In genomic region chr21:26795866-26796329, GRCh38 we compare ENCODE assay signal across 9 cellular contexts. TPM values are rescaled to one million over a fixed set of nuclear protein-coding genes. Genes with fewer than 3 reads are reported as not detected.
DNase-seq lines count a peak whose midpoint lies in the region; ATAC-seq and TF ChIP-seq lines count a peak whose summit lies in the region.
"Had no signal": no experiment of that assay in that cellular context is flagged by ENCODE, and none has a peak within 500 bp of the region (broad histone marks: within the 10 kb centered on the region; RNA-seq: fewer than 3 reads in every experiment).

No MANE protein-coding gene starts in this region.

- H3K9ac ChIP-seq in skeletal muscle satellite cell (ENCODE audit: low read depth, low read length), result peak overlapping the region; percentile 56

- peak overlapping the region; percentile 68 for H3K27ac ChIP-seq in HEK293 (ENCODE audit: extremely low read depth, low read depth, low read length)

- H3K4me3 ChIP-seq in HEK293 (ENCODE audit: low read depth, low read length), result no peak overlapping the region
- no peak overlapping the region for H3K4me3 ChIP-seq in skeletal muscle satellite cell (ENCODE audit: low read length)

- peaks cover 24% of the 10 kb centered on the region for H3K4me1 ChIP-seq in HEK293 (ENCODE audit: control insufficient read depth, insufficient read depth, low read length)
- H3K4me1 ChIP-seq in skeletal muscle satellite cell (ENCODE audit: control insufficient read depth, insufficient read depth, low read length), result peaks cover 29% of the 10 kb centered on the region

- H3K27me3 ChIP-seq in skeletal muscle satellite cell (ENCODE audit: control insufficient read depth, insufficient read depth, low read length), result peaks cover 2% of the 10 kb centered on the region

- no peaks in the 10 kb centered on the region for H3K36me3 ChIP-seq in HEK293 (ENCODE audit: control insufficient read depth in 2 of 2, insufficient read depth in 1 of 2, low read length in 2 of 2)
- no peaks in the 10 kb centered on the region for H3K36me3 ChIP-seq in skeletal muscle satellite cell (ENCODE audit: insufficient read depth, low read length)

- H3K4me2 ChIP-seq in skeletal muscle satellite cell (ENCODE audit: low read length), result peak overlapping the region; percentile 57

- no peak for TF ChIP-seq CTCF in HEK293 (tag by site-specific recombination; IDR thresholded peaks at IDR 0.05)

- H3K9me3 ChIP-seq in HEK293 (ENCODE audit: control insufficient read depth, insufficient read depth, low read depth, low read length) (no peaks in the 10 kb centered on the region), skeletal muscle satellite cell (replicated peaks; ENCODE audit: low read length) (no peaks in the 10 kb centered on the region)

- ATAC-seq in GM21367 (IDR thresholded peaks at IDR 0.05; ENCODE audit: unreplicated experiment) (no peak), HG03039 (IDR thresholded peaks at IDR 0.05; ENCODE audit: unreplicated experiment) (no peak), GM18867 (IDR thresholded peaks at IDR 0.05; ENCODE audit: unreplicated experiment) (no peak), GM19324 (IDR thresholded peaks at IDR 0.05; ENCODE audit: low FRiP score, unreplicated experiment) (no peak)

- DNase-seq in amniotic epithelial cell (ENCODE audit: low read depth) (peak; percentile 98), hippocampal formation (lab: John Stamatoyannopoulos, UW) (peak; percentile 41 to 69)
- DNase-seq: SIG-M5 had no signal

- POLR2A ChIA-PET in HEK293 (lab: Yijun Ruan, JAX), result interaction anchor here (4.1 kb wide), 1 partner anchor 49 kb away, joined by 23 read pairs; the partner anchor contains the start of gene ADAMTS1

- CTCF ChIA-PET in HEK293 (lab: Yijun Ruan, JAX), result interaction anchor here (1.2 kb wide), 1 partner anchor 20 kb away, joined by 7 read pairs; no protein-coding TSS in a partner anchor

TF ChIP-seq in HEK293, 187 proteins besides CTCF, POLR2A, EP300 and RAD21 (continues in another document):
- peak; percentile 83; the same call in 1 of the 2 replicates for TF ChIP-seq TSHZ1 (tag by site-specific recombination; IDR thresholded peaks at IDR 0.05; ENCODE audit: borderline replicate concordance)
- peak; percentile 61; the same call in 1 of the 2 replicates for TF ChIP-seq SCRT2 (tag by site-specific recombination; IDR thresholded peaks at IDR 0.05)
- TF ChIP-seq ZNF132 (tag by site-specific recombination; IDR thresholded peaks at IDR 0.05; ENCODE audit: borderline replicate concordance), result no peak
- TF ChIP-seq ZNF274 (IDR thresholded peaks at IDR 0.05; ENCODE audit: low read length), result no peak
- no peak for TF ChIP-seq ZNF274 (tag by site-specific recombination; IDR thresholded peaks at IDR 0.05; ENCODE audit: borderline replicate concordance)
- TF ChIP-seq ZNF548 (tag by site-specific recombination; IDR thresholded peaks at IDR 0.05), result no peak
- no peak for TF ChIP-seq ZNF354C (tag by site-specific recombination; IDR thresholded peaks at IDR 0.05; ENCODE audit: borderline replicate concordance, low read depth)
- 0 out of 2 replicates have a peak, but pooled peaks have one; percentile 40 for TF ChIP-seq KLF17 (tag by site-specific recombination; IDR thresholded peaks at IDR 0.05)
- TF ChIP-seq SP2 (tag by site-specific recombination; IDR thresholded peaks at IDR 0.05), result no peak
- peak; percentile 99 for TF ChIP-seq ZNF629 (tag by site-specific recombination; IDR thresholded peaks at IDR 0.05)
- no peak for TF ChIP-seq ZNF140 (tag by site-specific recombination; IDR thresholded peaks at IDR 0.05)
- no peak for TF ChIP-seq ZBTB26 (tag by site-specific recombination; optimal IDR thresholded peaks at IDR 0.05)
- TF ChIP-seq PATZ1 (tag by site-specific recombination; IDR thresholded peaks at IDR 0.05), result peak; percentile 79
- TF ChIP-seq ZNF521 (tag by site-specific recombination; IDR thresholded peaks at IDR 0.05), result no peak
- TF ChIP-seq PRDM4 (tag by site-specific recombination; IDR thresholded peaks at IDR 0.05), result peak; percentile 67
- no peak for TF ChIP-seq KLF16 (tag by site-specific recombination; IDR thresholded peaks at IDR 0.05)
- TF ChIP-seq ZNF324 (tag by site-specific recombination; IDR thresholded peaks at IDR 0.05), result peak; percentile 74; the same call in 1 of the 2 replicates
- TF ChIP-seq ZBTB17 (tag by site-specific recombination; IDR thresholded peaks at IDR 0.05), result 0 out of 2 replicates have a peak, but pooled peaks have one; percentile 36
- TF ChIP-seq ZNF837 (tag by site-specific recombination; IDR thresholded peaks at IDR 0.05), result no peak
- peak; percentile 75; the same call in 1 of the 2 replicates for TF ChIP-seq ZXDB (tag by site-specific recombination; IDR thresholded peaks at IDR 0.05)
- TF ChIP-seq ZNF266 (tag by site-specific recombination; IDR thresholded peaks at IDR 0.05; ENCODE audit: low read depth), result no peak

RNA-seq across cellular contexts. Expression of gene ADAMTS1, which starts 49.3 kb away (rescaled TPM):
- 208 and 270 TPM in 2 replicates for total RNA-seq in skeletal muscle satellite cell (2012; rRNA removed)
